9 cellular contexts compared by ENCODE assay signal in the genomic region with DNA sequence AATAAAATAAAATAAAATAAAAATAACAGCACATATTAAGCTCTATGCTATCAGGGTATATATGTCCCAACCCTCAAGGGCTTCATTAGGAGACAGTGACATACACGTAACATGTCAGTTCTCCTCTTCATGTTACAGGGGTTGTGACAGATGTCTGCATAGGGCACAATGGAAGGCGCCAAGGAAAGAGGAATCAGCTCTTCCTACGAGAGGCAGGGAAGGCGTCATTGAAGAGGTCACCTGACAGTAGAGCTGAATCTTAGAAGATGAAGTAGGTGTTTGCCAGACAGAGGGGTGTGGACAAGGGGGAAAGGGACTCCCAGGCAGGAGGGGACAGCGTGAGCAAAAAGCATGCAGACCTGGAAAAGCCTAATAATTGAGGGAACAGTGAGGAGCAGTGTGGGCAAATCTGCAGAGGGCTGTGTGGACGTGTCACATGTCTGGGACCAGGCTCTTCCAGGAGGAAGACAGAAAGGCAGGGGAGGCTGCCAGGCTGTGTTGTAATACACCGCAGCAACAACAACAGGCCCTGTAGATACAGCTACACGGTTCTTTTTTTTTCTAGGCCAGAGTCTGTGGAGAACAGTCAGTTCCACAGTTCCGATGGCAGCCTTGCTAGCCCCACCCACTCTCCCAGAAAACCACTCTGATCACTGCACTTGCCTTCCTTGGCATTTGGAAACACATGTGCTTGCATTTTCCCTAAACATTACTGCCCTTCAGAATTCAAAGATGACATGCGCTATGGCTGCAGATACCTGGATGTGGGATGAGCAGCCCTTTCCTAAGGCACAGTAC. TPM values are rescaled to one million over a fixed set of nuclear protein-coding genes. Genes with fewer than 3 reads are reported as not detected.
DNase-seq lines count a peak whose midpoint lies in the region; ATAC-seq and FAIRE-seq lines count a peak whose summit lies in the region.
"Had no signal": no experiment of that assay in that cellular context is flagged by ENCODE, and none has a peak within 500 bp of the region (broad histone marks: within the 10 kb centered on the region; RNA-seq: fewer than 3 reads in every experiment).

No MANE protein-coding gene starts in this region.

- no peak for FAIRE-seq in RCC 7860 (lab: Jason Lieb, UNC)

- peaks cover 18% of the 10 kb centered on the region for H3K4me1 Mint-ChIP-seq in activated CD4-positive, alpha-beta T cell treated with anti-CD3 and anti-CD28 coated beads, Interleukin-2, amount 10 ng/mL, durations not matched to agents 24 days and 14 days
- peaks cover 11 to 16% of the 10 kb centered on the region in 2 donors for H3K4me1 Mint-ChIP-seq in natural killer cell treated with Interleukin-12 subunit alpha and Interleukin-12 subunit beta and Interleukin-15 and Interleukin-18, amount 100 ng/mL, for 72 hours (ENCODE audit: low read depth in 2 of 2)

- no peak overlapping the region for H3K27ac Mint-ChIP-seq in activated CD4-positive, alpha-beta T cell treated with anti-CD3 and anti-CD28 coated beads, Interleukin-2, amount 10 ng/mL, durations not matched to agents 24 days and 14 days
- no peak overlapping the region for H3K27ac Mint-ChIP-seq in natural killer cell treated with Interleukin-12 subunit alpha and Interleukin-12 subunit beta and Interleukin-15 and Interleukin-18, amount 100 ng/mL, for 72 hours

- H3K27ac ChIP-seq in skeletal muscle tissue (ENCODE audit: low read depth, low read length): peak overlapping the region; percentile 70

- no peaks in the 10 kb centered on the region for H3K36me3 ChIP-seq in skeletal muscle tissue (ENCODE audit: control insufficient read depth in 3 of 3, insufficient read depth in 3 of 3, low read length in 3 of 3)

- H3K9ac ChIP-seq in skeletal muscle tissue (ENCODE audit: low read depth in 1 of 3, low read length in 3 of 3): peak overlapping the region; percentile 8 to 65 (median 61)

- no peaks in the 10 kb centered on the region for H3K27me3 ChIP-seq in skeletal muscle tissue (ENCODE audit: control insufficient read depth in 3 of 3, insufficient read depth in 3 of 3, low read length in 3 of 3)

- no peaks in the 10 kb centered on the region for H3K27me3 Mint-ChIP-seq in activated CD4-positive, alpha-beta T cell treated with anti-CD3 and anti-CD28 coated beads, Interleukin-2, amount 10 ng/mL, durations not matched to agents 24 days and 14 days
- H3K27me3 Mint-ChIP-seq in natural killer cell treated with Interleukin-12 subunit alpha and Interleukin-12 subunit beta and Interleukin-15 and Interleukin-18, amount 100 ng/mL, for 72 hours: no peaks in the 10 kb centered on the region

- intact Hi-C loops in activated CD4-positive, alpha-beta T cell treated with anti-CD3 and anti-CD28 coated beads, Interleukin-2, amount 10 ng/mL, durations not matched to agents 24 days and 14 days (cut with micrococcal nuclease): no loop called here

- H3K4me3 ChIP-seq in skeletal muscle tissue (ENCODE audit: low read length in 3 of 3): peak overlapping the region; percentile 16 to 31 (median 24)

- ATAC-seq in left lobe of liver (peak; percentile 59), HG02623 (IDR thresholded peaks at IDR 0.05; ENCODE audit: unreplicated experiment) (no peak)
- no peak for ATAC-seq in natural killer cell treated with Interleukin-12 subunit alpha and Interleukin-12 subunit beta and Interleukin-15 and Interleukin-18, amount 100 ng/mL, for 72 hours

- no peaks in the 10 kb centered on the region for H3K36me3 Mint-ChIP-seq in activated CD4-positive, alpha-beta T cell treated with anti-CD3 and anti-CD28 coated beads, Interleukin-2, amount 10 ng/mL, durations not matched to agents 24 days and 14 days (ENCODE audit: low read depth)
- no peaks in the 10 kb centered on the region for H3K36me3 Mint-ChIP-seq in natural killer cell treated with Interleukin-12 subunit alpha and Interleukin-12 subunit beta and Interleukin-15 and Interleukin-18, amount 100 ng/mL, for 72 hours

- in situ Hi-C loops in KBM-7 (cut with MboI; ENCODE audit: low pct_unique_long_range_greater_than_20kb, low sequenced_read_pairs): no loop called here

- no peaks in the 10 kb centered on the region for H3K9me3 ChIP-seq in skeletal muscle tissue (ENCODE audit: control insufficient read depth in 3 of 3, low read length in 3 of 3)

- peaks cover 4% of the 10 kb centered on the region for H3K9me3 Mint-ChIP-seq in activated CD4-positive, alpha-beta T cell treated with anti-CD3 and anti-CD28 coated beads, Interleukin-2, amount 10 ng/mL, durations not matched to agents 24 days and 14 days
- H3K9me3 Mint-ChIP-seq in natural killer cell treated with Interleukin-12 subunit alpha and Interleukin-12 subunit beta and Interleukin-15 and Interleukin-18, amount 100 ng/mL, for 72 hours: no peaks in the 10 kb centered on the region

- DNase-seq in KBM-7 (peak; percentile 72), cerebellar cortex (ENCODE audit: low spot score) (peak; percentile 28), left lobe of liver (ENCODE audit: low spot score) (peak; percentile 88), RCC 7860 (ENCODE audit: low spot score) (no peak)
- DNase-seq in activated CD4-positive, alpha-beta T cell treated with anti-CD3 and anti-CD28 coated beads, Interleukin-2, amount 10 ng/mL, durations not matched to agents 24 days and 14 days: no peak
- DNase-seq in natural killer cell treated with Interleukin-12 subunit alpha and Interleukin-12 subunit beta and Interleukin-15 and Interleukin-18, amount 100 ng/mL, for 72 hours (ENCODE audit: low spot score): no peak
- DNase-seq: GDM1 had no signal

- H3K4me1 ChIP-seq in skeletal muscle tissue (ENCODE audit: control insufficient read depth in 3 of 3, insufficient read depth in 3 of 3, low read length in 3 of 3): peaks cover 15 to 24% (median 16%) of the 10 kb centered on the region in 3 donors

- no peak overlapping the region for H3K4me3 Mint-ChIP-seq in activated CD4-positive, alpha-beta T cell treated with anti-CD3 and anti-CD28 coated beads, Interleukin-2, amount 10 ng/mL, durations not matched to agents 24 days and 14 days
- no peak overlapping the region for H3K4me3 Mint-ChIP-seq in natural killer cell treated with Interleukin-12 subunit alpha and Interleukin-12 subunit beta and Interleukin-15 and Interleukin-18, amount 100 ng/mL, for 72 hours

RNA-seq across cellular contexts. Expression of gene FKBP5, which starts 2.5 kb away (rescaled TPM):
- 156 TPM for total RNA-seq in left lobe of liver
- total RNA-seq in skeletal muscle tissue: 6.8 TPM
- 85.0 and 85.1 TPM in 2 replicates for total RNA-seq in activated CD4-positive, alpha-beta T cell treated with anti-CD3 and anti-CD28 coated beads, Interleukin-2, amount 10 ng/mL, durations not matched to agents 24 days and 14 days
- total RNA-seq in natural killer cell treated with Interleukin-12 subunit alpha and Interleukin-12 subunit beta and Interleukin-15 and Interleukin-18, amount 100 ng/mL, for 72 hours: 10 to 100 TPM; 14.1 to 32.5 TPM

RNA-seq across cellular contexts. Expression of gene ARMC12, which starts 45.6 kb away (rescaled TPM):
- 4.6 TPM for total RNA-seq in left lobe of liver
- total RNA-seq in skeletal muscle tissue: 0.52 TPM
- 0.58 and 0.64 TPM in 2 replicates for total RNA-seq in activated CD4-positive, alpha-beta T cell treated with anti-CD3 and anti-CD28 coated beads, Interleukin-2, amount 10 ng/mL, durations not matched to agents 24 days and 14 days
- total RNA-seq in natural killer cell treated with Interleukin-12 subunit alpha and Interleukin-12 subunit beta and Interleukin-15 and Interleukin-18, amount 100 ng/mL, for 72 hours: not detected

Comparison
In these comparisons a context has a peak if more than half of its experiments do, and no peak if none do; other contexts are left out.
1. DNase-seq: peak in KBM-7 (single experiment), cerebellar cortex (single experiment) and left lobe of liver (single experiment); none in activated CD4-positive, alpha-beta T cell treated with anti-CD3 and anti-CD28 coated beads, Interleukin-2, amount 10 ng/mL, durations not matched to agents 24 days and 14 days (single experiment), RCC 7860 (single experiment) and natural killer cell treated with Interleukin-12 subunit alpha and Interleukin-12 subunit beta and Interleukin-15 and Interleukin-18, amount 100 ng/mL, for 72 hours (single experiment).